Comparison of ENCODE assay signal across 18 cellular contexts in the genomic region with DNA sequence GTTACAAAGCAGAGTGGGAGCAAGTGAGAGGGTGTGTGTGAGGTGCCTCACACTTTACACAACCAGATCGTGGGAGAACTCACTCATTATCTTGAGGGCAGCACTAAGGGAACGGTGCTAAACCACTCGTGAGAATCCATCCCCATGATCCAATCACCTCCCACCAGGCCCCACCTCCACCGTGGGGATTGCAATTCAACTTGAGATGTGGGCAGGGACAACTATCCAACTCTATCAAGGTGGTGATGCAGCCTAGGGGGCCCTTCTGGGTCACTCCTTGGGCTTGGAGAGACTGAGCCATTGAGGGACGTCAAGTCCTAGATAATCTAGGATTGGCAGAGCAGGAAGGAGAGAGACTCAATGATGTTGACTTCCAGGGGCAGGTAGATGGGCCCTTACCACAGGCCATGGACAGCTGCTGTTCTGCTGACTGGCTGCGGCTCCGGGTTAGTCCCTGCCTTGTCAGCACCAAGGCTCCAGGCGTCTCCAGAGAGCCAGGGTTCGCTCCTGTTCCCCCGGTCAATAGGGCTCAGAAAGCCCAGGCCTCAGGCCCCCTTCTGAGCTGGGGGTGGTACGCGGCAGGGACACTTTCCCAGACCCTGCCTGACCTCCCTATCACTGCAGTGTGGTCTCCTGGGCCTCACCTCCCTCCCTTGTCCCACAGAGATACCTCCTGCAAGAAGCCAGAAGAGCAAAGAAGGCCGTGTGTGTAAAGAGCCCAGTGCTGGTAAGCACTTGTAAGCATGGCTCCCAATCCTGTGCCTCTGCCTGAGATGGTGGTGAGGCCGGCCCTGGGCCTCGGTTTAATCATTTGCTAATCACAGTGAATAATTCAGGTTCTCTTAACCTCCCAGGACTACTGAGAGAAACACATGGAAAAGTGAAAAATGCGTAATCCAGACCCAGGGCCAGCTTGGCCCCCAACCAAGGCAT.
"Had no signal": no experiment of that assay in that cellular context is flagged by ENCODE, and none has a peak within 500 bp of the region (broad histone marks: within the 10 kb centered on the region; RNA-seq: fewer than 3 reads in every experiment).

No MANE protein-coding gene starts in this region.

- H3K36me3 Mint-ChIP-seq: activated naive CD8-positive, alpha-beta T cell treated with anti-CD3 and anti-CD28 coated beads, Interleukin-2, amount 10 ng/mL, durations not matched to agents 7 days and 5 days; natural killer cell treated with Interleukin-12 subunit alpha and Interleukin-12 subunit beta and Interleukin-15 and Interleukin-18, amount 100 ng/mL, for 72 hours had no signal

- H3K9ac ChIP-seq: parathyroid adenoma had no signal

- H3K9me3 ChIP-seq: tibial artery had no signal

- H3K36me3 ChIP-seq: cardiac muscle cell, tibial artery had no signal

- H3K27me3 Mint-ChIP-seq: activated CD8-positive, alpha-beta T cell treated with anti-CD3 and anti-CD28 coated beads for 36 hours; natural killer cell treated with Interleukin-12 subunit alpha and Interleukin-12 subunit beta and Interleukin-15 and Interleukin-18, amount 100 ng/mL, for 72 hours had no signal

- H3K27ac ChIP-seq: cardiac muscle cell, parathyroid adenoma, tibial artery had no signal

- H3K4me3 Mint-ChIP-seq: activated CD4-positive, alpha-beta T cell treated with anti-CD3 and anti-CD28 coated beads, Interleukin-2, amount 10 ng/mL, durations not matched to agents 7 days and 5 days; activated CD8-positive, alpha-beta T cell treated with anti-CD3 and anti-CD28 coated beads for 36 hours; activated naive CD8-positive, alpha-beta T cell treated with anti-CD3 and anti-CD28 coated beads, Interleukin-2, amount 10 ng/mL, durations not matched to agents 7 days and 5 days; activated T-helper 17 cell treated with anti-CD3 and anti-CD28 coated beads, Interleukin-2, amount 50 U/mL, for 72 hours; natural killer cell treated with Interleukin-12 subunit alpha and Interleukin-12 subunit beta and Interleukin-15 and Interleukin-18, amount 100 ng/mL, for 72 hours had no signal

- H3K4me1 ChIP-seq: tibial artery had no signal

- H3K79me2 ChIP-seq: parathyroid adenoma had no signal

- ATAC-seq: activated CD8-positive, alpha-beta T cell treated with anti-CD3 and anti-CD28 coated beads for 36 hours; activated T-helper 17 cell treated with anti-CD3 and anti-CD28 coated beads, Interleukin-2, amount 50 U/mL, for 72 hours; natural killer cell treated with Interleukin-12 subunit alpha and Interleukin-12 subunit beta and Interleukin-15 and Interleukin-18, amount 100 ng/mL, for 72 hours; SK-N-SH treated with all-trans-retinoic acid at 6 μM for 48 hours had no signal

- H3K27me3 ChIP-seq: cardiac muscle cell, tibial artery had no signal

- H3K9me3 Mint-ChIP-seq: activated CD4-positive, alpha-beta T cell treated with anti-CD3 and anti-CD28 coated beads, Interleukin-2, amount 10 ng/mL, durations not matched to agents 7 days and 5 days; activated CD8-positive, alpha-beta T cell treated with anti-CD3 and anti-CD28 coated beads for 36 hours; activated naive CD8-positive, alpha-beta T cell treated with anti-CD3 and anti-CD28 coated beads, Interleukin-2, amount 10 ng/mL, durations not matched to agents 7 days and 5 days; activated T-helper 17 cell treated with anti-CD3 and anti-CD28 coated beads, Interleukin-2, amount 50 U/mL, for 72 hours; natural killer cell treated with Interleukin-12 subunit alpha and Interleukin-12 subunit beta and Interleukin-15 and Interleukin-18, amount 100 ng/mL, for 72 hours had no signal

- DNase-seq: activated CD4-positive, alpha-beta T cell treated with anti-CD3 and anti-CD28 coated beads, Interleukin-2, amount 10 ng/mL, durations not matched to agents 7 days and 5 days; activated CD4-positive, CD25-positive, alpha-beta regulatory T cell treated with anti-CD3 and anti-CD28 coated beads, Interleukin-2, amount 50 U/mL, for 72 hours; activated CD8-positive, alpha-beta T cell treated with anti-CD3 and anti-CD28 coated beads for 36 hours; activated naive CD4-positive, alpha-beta T cell treated with Interleukin-2 at 50 U/mL for 16 hours; activated naive CD8-positive, alpha-beta T cell treated with anti-CD3 and anti-CD28 coated beads, Interleukin-2, amount 10 ng/mL, durations not matched to agents 7 days and 5 days; amniotic stem cell; effector CD4-positive, alpha-beta T cell; nucleus accumbens; stimulated activated CD4-positive, alpha-beta T cell treated with anti-CD3 and anti-CD28 coated beads, Interleukin-4, amount 100 ng/mL, for 24 hours; stimulated activated naive CD4-positive, alpha-beta T cell treated with Interleukin-2 at 50 U/mL for 16 hours; tibial artery had no signal

- H3K4me3 ChIP-seq: cardiac muscle cell, tibial artery had no signal

- H3K27ac Mint-ChIP-seq: activated CD4-positive, alpha-beta T cell treated with anti-CD3 and anti-CD28 coated beads, Interleukin-2, amount 10 ng/mL, durations not matched to agents 7 days and 5 days; activated CD8-positive, alpha-beta T cell treated with anti-CD3 and anti-CD28 coated beads for 36 hours; activated naive CD8-positive, alpha-beta T cell treated with anti-CD3 and anti-CD28 coated beads, Interleukin-2, amount 10 ng/mL, durations not matched to agents 7 days and 5 days; activated T-helper 17 cell treated with anti-CD3 and anti-CD28 coated beads, Interleukin-2, amount 50 U/mL, for 72 hours; natural killer cell treated with Interleukin-12 subunit alpha and Interleukin-12 subunit beta and Interleukin-15 and Interleukin-18, amount 100 ng/mL, for 72 hours had no signal

- FAIRE-seq: endometrium, urothelium cell line had no signal

- H3K4me1 Mint-ChIP-seq: activated T-helper 17 cell treated with anti-CD3 and anti-CD28 coated beads, Interleukin-2, amount 50 U/mL, for 72 hours had no signal
